In the genomic region with DNA sequence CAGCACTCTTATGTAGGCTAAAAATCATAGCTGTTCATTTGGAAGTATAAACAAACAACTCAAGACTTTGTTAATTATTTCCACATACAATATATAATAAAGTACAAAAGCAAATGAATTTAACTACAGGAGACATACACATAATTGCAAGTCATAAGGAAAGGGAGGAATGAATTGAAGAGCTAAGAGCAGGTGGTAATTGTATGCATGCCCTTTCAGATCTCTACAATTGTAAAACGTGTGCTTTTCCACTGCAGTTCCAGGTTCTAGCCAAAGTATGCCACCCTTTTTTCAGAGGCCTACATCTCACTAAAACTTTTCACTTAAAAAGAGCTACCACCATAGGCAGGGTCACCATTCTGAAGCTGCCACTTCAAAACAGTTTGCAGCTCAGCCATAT, we compare ENCODE assay signal across 17 cellular contexts. TPM values are rescaled to one million over a fixed set of nuclear protein-coding genes. Genes with fewer than 3 reads are reported as not detected.
DNase-seq lines count a peak whose midpoint lies in the region; FAIRE-seq and TF ChIP-seq lines count a peak whose summit lies in the region.
"Had no signal": no experiment of that assay in that cellular context is flagged by ENCODE, and none has a peak within 500 bp of the region (broad histone marks: within the 10 kb centered on the region; RNA-seq: fewer than 3 reads in every experiment).

No MANE protein-coding gene starts in this region.

- H3K9me3 Mint-ChIP-seq in glutamatergic neuron (ENCODE audit: unreplicated experiment) = no peaks in the 10 kb centered on the region
- H3K9me3 Mint-ChIP-seq: CD8-positive, alpha-beta T cell had no signal

- H3K9me2 ChIP-seq in Loucy (replicated peaks; ENCODE audit: low read depth, low read length) = no peaks in the 10 kb centered on the region

- H3K18ac ChIP-seq in mesenchymal stem cell (ENCODE audit: low read depth in 1 of 2, low read length in 2 of 2) = no peak overlapping the region

- H4K91ac ChIP-seq in mesenchymal stem cell (ENCODE audit: low read length) = no peak overlapping the region

- H3K4me2 ChIP-seq in Loucy (ENCODE audit: low read depth, low read length, poor library complexity, severe bottlenecking) (peak overlapping the region; percentile 39), mesenchymal stem cell (ENCODE audit: low read length, poor library complexity, severe bottlenecking) (no peak overlapping the region)

- H3K9me3 ChIP-seq in Loucy (ENCODE audit: insufficient read depth, low read depth, low read length) = no peaks in the 10 kb centered on the region
- H3K9me3 ChIP-seq in mesenchymal stem cell (ENCODE audit: control insufficient read depth, low read length) = no peaks in the 10 kb centered on the region
- H3K9me3 ChIP-seq: Caco-2 had no signal

- H2BK120ac ChIP-seq in mesenchymal stem cell (ENCODE audit: low read depth, low read length) = no peak overlapping the region

- H3K79me1 ChIP-seq in mesenchymal stem cell (replicated peaks; ENCODE audit: low read length, poor library complexity, severe bottlenecking) = peaks cover 11% of the 10 kb centered on the region

- no peak for TF ChIP-seq POLR2A in GM12892 (IDR thresholded peaks at IDR 0.05; ENCODE audit: low read depth, low read length)

- H3K36me3 ChIP-seq in Loucy (ENCODE audit: insufficient read depth, low read length) (peaks cover 19% of the 10 kb centered on the region; the same call in 1 of the 2 replicates), mesenchymal stem cell (ENCODE audit: control insufficient read depth in 1 of 2, insufficient read depth in 2 of 2, low read depth in 1 of 2, low read length in 2 of 2) (peaks cover 0 to 34% of the 10 kb centered on the region in 2 experiments)

- H2BK15ac ChIP-seq in mesenchymal stem cell (ENCODE audit: low read depth, poor library complexity, severe bottlenecking) = no peak overlapping the region

- no peak overlapping the region for H3K4me3 Mint-ChIP-seq in glutamatergic neuron (ENCODE audit: unreplicated experiment)
- H3K4me3 Mint-ChIP-seq: CD8-positive, alpha-beta T cell had no signal

- H3K4me3 ChIP-seq in Loucy (ENCODE audit: low read length, poor library complexity, severe bottlenecking) (no peak overlapping the region), mesenchymal stem cell (ENCODE audit: insufficient read depth in 1 of 2, low read depth in 1 of 2, low read length in 2 of 2) (no peak overlapping the region)
- H3K4me3 ChIP-seq: GM23248 had no signal

- H3K27me3 Mint-ChIP-seq in glutamatergic neuron (ENCODE audit: unreplicated experiment) = no peaks in the 10 kb centered on the region

- H4K8ac ChIP-seq in mesenchymal stem cell (ENCODE audit: low read length) = no peak overlapping the region

- H2BK12ac ChIP-seq in mesenchymal stem cell (ENCODE audit: low read length in 2 of 2) = no peak overlapping the region

- H3F3A ChIP-seq in Loucy (ENCODE audit: low read depth) = no peaks in the 10 kb centered on the region

- H3K9ac ChIP-seq in Loucy (ENCODE audit: low read depth, low read length, poor library complexity, severe bottlenecking) = no peak overlapping the region
- H3K9ac ChIP-seq in mesenchymal stem cell (ENCODE audit: low read length) = peak overlapping the region; percentile 30
- H3K9ac ChIP-seq: GM23248 had no signal

- 97% methylated on average over 1 of the region's 1 CpG for WGBS in mesenchymal stem cell

- no peaks in the 10 kb centered on the region for H3K27me3 ChIP-seq in Loucy (ENCODE audit: insufficient read depth, low read length, poor library complexity, severe bottlenecking)
- no peaks in the 10 kb centered on the region for H3K27me3 ChIP-seq in mesenchymal stem cell (ENCODE audit: control insufficient read depth in 1 of 2, insufficient read depth in 1 of 2, low read length in 2 of 2)

- H3K79me2 ChIP-seq in Loucy (ENCODE audit: insufficient read depth, low read length) = no peaks in the 10 kb centered on the region

- H3K23ac ChIP-seq in mesenchymal stem cell (ENCODE audit: low read length in 2 of 2) = no peak overlapping the region

- DNase-seq in NCI-H69 (lab: John Stamatoyannopoulos, UW) = peak; percentile 51
- no peak for DNase-seq in epithelial cell of prostate (ENCODE audit: low read depth, low spot score)
- no peak for DNase-seq in mesenchymal stem cell
- DNase-seq in HuH-7 (ENCODE audit: low spot score) = no peak
- DNase-seq in glutamatergic neuron = no peak
- DNase-seq in GM12892 (ENCODE audit: insufficient read length) = no peak
- DNase-seq: C1 segment of cervical spinal cord; Caco-2; CD8-positive, alpha-beta T cell; DMS153; DND-41; H7 had no signal

- TF ChIP-seq CTCF in Loucy (conservative IDR thresholded peaks at IDR 0.05; ENCODE audit: low read length) = no peak
- TF ChIP-seq CTCF in glutamatergic neuron (IDR thresholded peaks at IDR 0.05; ENCODE audit: partially characterized antibody, unreplicated experiment) = no peak

- H3K36me3 Mint-ChIP-seq in glutamatergic neuron (ENCODE audit: unreplicated experiment) = no peaks in the 10 kb centered on the region

- no peak overlapping the region for H3K14ac ChIP-seq in mesenchymal stem cell (ENCODE audit: low read length in 2 of 2)

- no peak overlapping the region for H3K4ac ChIP-seq in mesenchymal stem cell (ENCODE audit: low read depth in 1 of 2, low read length in 2 of 2)

- H3K4me1 Mint-ChIP-seq in glutamatergic neuron (ENCODE audit: low read depth, unreplicated experiment) = peaks cover 3% of the 10 kb centered on the region

- H2AFZ ChIP-seq in Loucy (ENCODE audit: low read length) = no peak overlapping the region
- no peak overlapping the region for H2AFZ ChIP-seq in mesenchymal stem cell (ENCODE audit: low read depth, low read length)
- H2AFZ ChIP-seq: GM23248 had no signal

- H3K4me1 ChIP-seq in Loucy (ENCODE audit: insufficient read depth, low read length, poor library complexity, severe bottlenecking) (peaks cover 11% of the 10 kb centered on the region), mesenchymal stem cell (ENCODE audit: control insufficient read depth, insufficient read depth, low read depth, low read length) (no peaks in the 10 kb centered on the region)
- H3K4me1 ChIP-seq: Caco-2 had no signal

- FAIRE-seq in GM12892 (lab: Jason Lieb, UNC) = no peak
- FAIRE-seq: G401.6, GM19239, H1 had no signal

- H3K27ac ChIP-seq in epithelial cell of prostate (peak overlapping the region; percentile 14), mesenchymal stem cell (ENCODE audit: low read length, poor library complexity, severe bottlenecking) (no peak overlapping the region)
- H3K27ac ChIP-seq: GM23248 had no signal

- H4K20me1 ChIP-seq in Loucy (ENCODE audit: insufficient read depth, low read length, poor library complexity, severe bottlenecking) = no peaks in the 10 kb centered on the region

- no peak overlapping the region for H3K27ac Mint-ChIP-seq in glutamatergic neuron (ENCODE audit: unreplicated experiment)
- H3K27ac Mint-ChIP-seq: CD8-positive, alpha-beta T cell had no signal

- H2AK5ac ChIP-seq in mesenchymal stem cell (ENCODE audit: low read length, severe bottlenecking) = no peak overlapping the region

- no peak overlapping the region for H2BK5ac ChIP-seq in mesenchymal stem cell (ENCODE audit: low read depth, low read length, poor library complexity, severe bottlenecking)

RNA-seq across cellular contexts. Expression of gene HP1BP3, which starts 42.8 kb away (rescaled TPM):
- 128 TPM for polyA plus RNA-seq in mesenchymal stem cell (2013, experiment 1 of 2)
- polyA plus RNA-seq in mesenchymal stem cell (2013, experiment 2 of 2) = 128 TPM
- total RNA-seq in glutamatergic neuron (ENCODE audit: unreplicated experiment) = 192 TPM
- polyA plus RNA-seq in GM12892 (2012; ENCODE audit: missing spikeins) = 110 TPM
